ENCODE assay signal across 1 cellular context in genomic region chr19:51508059-51508733, GRCh38.
TF ChIP-seq lines count a peak whose summit lies in the region.

No MANE protein-coding gene starts in this region.

TF ChIP-seq in K562, 482 proteins besides CTCF, POLR2A, EP300 and RAD21 (continued from another document and continues in another):
- TF ChIP-seq GTF2F1 (IDR thresholded peaks at IDR 0.05; ENCODE audit: low read depth, low read length) = no peak
- TF ChIP-seq C11orf30 (IDR thresholded peaks at IDR 0.05; ENCODE audit: low read depth) = no peak
- TF ChIP-seq, protein P1, sequence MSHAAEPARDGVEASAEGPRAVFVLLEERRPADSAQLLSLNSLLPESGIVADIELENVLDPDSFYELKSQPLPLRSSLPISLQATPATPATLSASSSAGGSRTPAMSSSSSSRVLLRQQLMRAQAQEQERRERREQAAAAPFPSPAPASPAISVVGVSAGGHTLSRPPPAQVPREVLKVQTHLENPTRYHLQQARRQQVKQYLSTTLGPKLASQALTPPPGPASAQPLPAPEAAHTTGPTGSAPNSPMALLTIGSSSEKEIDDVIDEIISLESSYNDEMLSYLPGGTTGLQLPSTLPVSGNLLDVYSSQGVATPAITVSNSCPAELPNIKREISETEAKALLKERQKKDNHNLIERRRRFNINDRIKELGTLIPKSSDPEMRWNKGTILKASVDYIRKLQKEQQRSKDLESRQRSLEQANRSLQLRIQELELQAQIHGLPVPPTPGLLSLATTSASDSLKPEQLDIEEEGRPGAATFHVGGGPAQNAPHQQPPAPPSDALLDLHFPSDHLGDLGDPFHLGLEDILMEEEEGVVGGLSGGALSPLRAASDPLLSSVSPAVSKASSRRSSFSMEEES (CRISPR knock-in tag; IDR thresholded peaks at IDR 0.05) = no peak
- TF ChIP-seq, protein P2, sequence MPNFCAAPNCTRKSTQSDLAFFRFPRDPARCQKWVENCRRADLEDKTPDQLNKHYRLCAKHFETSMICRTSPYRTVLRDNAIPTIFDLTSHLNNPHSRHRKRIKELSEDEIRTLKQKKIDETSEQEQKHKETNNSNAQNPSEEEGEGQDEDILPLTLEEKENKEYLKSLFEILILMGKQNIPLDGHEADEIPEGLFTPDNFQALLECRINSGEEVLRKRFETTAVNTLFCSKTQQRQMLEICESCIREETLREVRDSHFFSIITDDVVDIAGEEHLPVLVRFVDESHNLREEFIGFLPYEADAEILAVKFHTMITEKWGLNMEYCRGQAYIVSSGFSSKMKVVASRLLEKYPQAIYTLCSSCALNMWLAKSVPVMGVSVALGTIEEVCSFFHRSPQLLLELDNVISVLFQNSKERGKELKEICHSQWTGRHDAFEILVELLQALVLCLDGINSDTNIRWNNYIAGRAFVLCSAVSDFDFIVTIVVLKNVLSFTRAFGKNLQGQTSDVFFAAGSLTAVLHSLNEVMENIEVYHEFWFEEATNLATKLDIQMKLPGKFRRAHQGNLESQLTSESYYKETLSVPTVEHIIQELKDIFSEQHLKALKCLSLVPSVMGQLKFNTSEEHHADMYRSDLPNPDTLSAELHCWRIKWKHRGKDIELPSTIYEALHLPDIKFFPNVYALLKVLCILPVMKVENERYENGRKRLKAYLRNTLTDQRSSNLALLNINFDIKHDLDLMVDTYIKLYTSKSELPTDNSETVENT (CRISPR knock-in tag; IDR thresholded peaks at IDR 0.05) = no peak
- TF ChIP-seq ERF (CRISPR knock-in tag; IDR thresholded peaks at IDR 0.05) = no peak
- TF ChIP-seq GABPA (tag; conservative IDR thresholded peaks at IDR 0.05; ENCODE audit: low read depth) = peak; percentile 31; the same call in 1 of the 2 replicates
- no peak for TF ChIP-seq HLTF (IDR thresholded peaks at IDR 0.05)
- TF ChIP-seq YBX1 (IDR thresholded peaks at IDR 0.05) = no peak
- TF ChIP-seq ZSCAN29 (IDR thresholded peaks at IDR 0.05) = no peak
- no peak for TF ChIP-seq SREBF1 (IDR thresholded peaks at IDR 0.05; ENCODE audit: borderline replicate concordance, low read depth, low read length)
- TF ChIP-seq CXXC5 (CRISPR knock-in tag; IDR thresholded peaks at IDR 0.05) = peak; percentile 43; the same call in 1 of the 2 replicates
- TF ChIP-seq ARID2 (IDR thresholded peaks at IDR 0.05) = no peak
- TF ChIP-seq ARHGAP35 (IDR thresholded peaks at IDR 0.05; ENCODE audit: partially characterized antibody) = no peak
- no peak for TF ChIP-seq CTCFL (IDR thresholded peaks at IDR 0.05; ENCODE audit: borderline replicate concordance, insufficient read depth, low read depth, low read length, poor library complexity, severe bottlenecking)
- TF ChIP-seq RUNX1 (IDR thresholded peaks at IDR 0.05; ENCODE audit: low read depth) = peak; percentile 90
- peak; percentile 93 for TF ChIP-seq LEF1 (IDR thresholded peaks at IDR 0.05)
- TF ChIP-seq ZNF146 (CRISPR knock-in tag; IDR thresholded peaks at IDR 0.05; ENCODE audit: unreplicated experiment) = no peak
- TF ChIP-seq MXI1 (IDR thresholded peaks at IDR 0.05; ENCODE audit: low read depth, low read length) = no peak; the same call in 1 of the 2 replicates
- no peak for TF ChIP-seq ZBTB5 (IDR thresholded peaks at IDR 0.05)
- TF ChIP-seq NR3C1 (CRISPR knock-in tag; IDR thresholded peaks at IDR 0.05) = no peak
- TF ChIP-seq ELF2 (CRISPR knock-in tag; IDR thresholded peaks at IDR 0.05) = no peak
- no peak for TF ChIP-seq PTRF (tag; IDR thresholded peaks at IDR 0.05)
- TF ChIP-seq ZNF277 (CRISPR knock-in tag; IDR thresholded peaks at IDR 0.05; ENCODE audit: borderline replicate concordance) = no peak
- TF ChIP-seq ZNF830 (CRISPR knock-in tag; IDR thresholded peaks at IDR 0.05) = no peak
- no peak; the same call in 1 of the 2 replicates for TF ChIP-seq CREB3 (tag; conservative IDR thresholded peaks at IDR 0.05; ENCODE audit: low read depth)
- no peak for TF ChIP-seq THRAP3 (IDR thresholded peaks at IDR 0.05; ENCODE audit: borderline replicate concordance)
- TF ChIP-seq, protein P3, sequence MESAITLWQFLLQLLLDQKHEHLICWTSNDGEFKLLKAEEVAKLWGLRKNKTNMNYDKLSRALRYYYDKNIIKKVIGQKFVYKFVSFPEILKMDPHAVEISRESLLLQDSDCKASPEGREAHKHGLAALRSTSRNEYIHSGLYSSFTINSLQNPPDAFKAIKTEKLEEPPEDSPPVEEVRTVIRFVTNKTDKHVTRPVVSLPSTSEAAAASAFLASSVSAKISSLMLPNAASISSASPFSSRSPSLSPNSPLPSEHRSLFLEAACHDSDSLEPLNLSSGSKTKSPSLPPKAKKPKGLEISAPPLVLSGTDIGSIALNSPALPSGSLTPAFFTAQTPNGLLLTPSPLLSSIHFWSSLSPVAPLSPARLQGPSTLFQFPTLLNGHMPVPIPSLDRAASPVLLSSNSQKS (CRISPR knock-in tag; IDR thresholded peaks at IDR 0.05) = no peak
- TF ChIP-seq PCBP2 (IDR thresholded peaks at IDR 0.05; ENCODE audit: low read depth, low read length, poor library complexity, severe bottlenecking) = no peak
- TF ChIP-seq, protein P4, sequence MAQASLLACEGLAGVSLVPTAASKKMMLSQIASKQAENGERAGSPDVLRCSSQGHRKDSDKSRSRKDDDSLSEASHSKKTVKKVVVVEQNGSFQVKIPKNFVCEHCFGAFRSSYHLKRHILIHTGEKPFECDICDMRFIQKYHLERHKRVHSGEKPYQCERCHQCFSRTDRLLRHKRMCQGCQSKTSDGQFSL (CRISPR knock-in tag; IDR thresholded peaks at IDR 0.05) = no peak
- TF ChIP-seq, protein P4 (tag; IDR thresholded peaks at IDR 0.05) = 0 out of 4 replicates have a peak, but pooled peaks of 1 of the 2 experiments have one; percentile 3
- TF ChIP-seq ZNF121 (CRISPR knock-in tag; conservative IDR thresholded peaks at IDR 0.05) = no peak
- TF ChIP-seq ADNP (tag; IDR thresholded peaks at IDR 0.05) = peak; percentile 52; the same call in 1 of the 2 replicates
- TF ChIP-seq NONO (IDR thresholded peaks at IDR 0.05; ENCODE audit: low read depth in 2 of 2, low read length in 1 of 2) = peak in 1 of 2 experiments; percentile 59; a peak in 1 of 4 replicates
- TF ChIP-seq SMARCC2 (IDR thresholded peaks at IDR 0.05; ENCODE audit: low read depth) = peak; percentile 95
- TF ChIP-seq, protein P5, sequence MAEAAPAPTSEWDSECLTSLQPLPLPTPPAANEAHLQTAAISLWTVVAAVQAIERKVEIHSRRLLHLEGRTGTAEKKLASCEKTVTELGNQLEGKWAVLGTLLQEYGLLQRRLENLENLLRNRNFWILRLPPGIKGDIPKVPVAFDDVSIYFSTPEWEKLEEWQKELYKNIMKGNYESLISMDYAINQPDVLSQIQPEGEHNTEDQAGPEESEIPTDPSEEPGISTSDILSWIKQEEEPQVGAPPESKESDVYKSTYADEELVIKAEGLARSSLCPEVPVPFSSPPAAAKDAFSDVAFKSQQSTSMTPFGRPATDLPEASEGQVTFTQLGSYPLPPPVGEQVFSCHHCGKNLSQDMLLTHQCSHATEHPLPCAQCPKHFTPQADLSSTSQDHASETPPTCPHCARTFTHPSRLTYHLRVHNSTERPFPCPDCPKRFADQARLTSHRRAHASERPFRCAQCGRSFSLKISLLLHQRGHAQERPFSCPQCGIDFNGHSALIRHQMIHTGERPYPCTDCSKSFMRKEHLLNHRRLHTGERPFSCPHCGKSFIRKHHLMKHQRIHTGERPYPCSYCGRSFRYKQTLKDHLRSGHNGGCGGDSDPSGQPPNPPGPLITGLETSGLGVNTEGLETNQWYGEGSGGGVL (CRISPR knock-in tag; IDR thresholded peaks at IDR 0.05) = no peak
- no peak for TF ChIP-seq SMARCB1 (IDR thresholded peaks at IDR 0.05; ENCODE audit: insufficient read length, low read depth)
- TF ChIP-seq IRF2 (CRISPR knock-in tag; IDR thresholded peaks at IDR 0.05) = no peak
- TF ChIP-seq CREM (IDR thresholded peaks at IDR 0.05; ENCODE audit: low read depth) = peak; percentile 77
- no peak for TF ChIP-seq RBM25 (IDR thresholded peaks at IDR 0.05; ENCODE audit: low read depth, low read length, severe bottlenecking)
- no peak for TF ChIP-seq LARP7 (IDR thresholded peaks at IDR 0.05)
- TF ChIP-seq ZBTB26 (CRISPR knock-in tag; IDR thresholded peaks at IDR 0.05) = no peak
- TF ChIP-seq TEAD4 (IDR thresholded peaks at IDR 0.05; ENCODE audit: low read length) = peak; percentile 98
- no peak for TF ChIP-seq TEAD4 (CRISPR knock-in tag; IDR thresholded peaks at IDR 0.05; ENCODE audit: borderline replicate concordance)
- no peak for TF ChIP-seq IFI16 (CRISPR knock-in tag; IDR thresholded peaks at IDR 0.05)
- no peak for TF ChIP-seq SP2 (IDR thresholded peaks at IDR 0.05; ENCODE audit: extremely low read depth, low read depth, low read length, poor library complexity, severe bottlenecking)
- TF ChIP-seq PPARD (CRISPR knock-in tag; IDR thresholded peaks at IDR 0.05) = no peak
- no peak for TF ChIP-seq SAFB2 (IDR thresholded peaks at IDR 0.05; ENCODE audit: borderline replicate concordance, low read depth, low read length, severe bottlenecking)
- no peak for TF ChIP-seq GABPB2 (CRISPR knock-in tag; conservative IDR thresholded peaks at IDR 0.05)
- TF ChIP-seq BCL6 (CRISPR knock-in tag; IDR thresholded peaks at IDR 0.05) = no peak
- TF ChIP-seq, protein P6, sequence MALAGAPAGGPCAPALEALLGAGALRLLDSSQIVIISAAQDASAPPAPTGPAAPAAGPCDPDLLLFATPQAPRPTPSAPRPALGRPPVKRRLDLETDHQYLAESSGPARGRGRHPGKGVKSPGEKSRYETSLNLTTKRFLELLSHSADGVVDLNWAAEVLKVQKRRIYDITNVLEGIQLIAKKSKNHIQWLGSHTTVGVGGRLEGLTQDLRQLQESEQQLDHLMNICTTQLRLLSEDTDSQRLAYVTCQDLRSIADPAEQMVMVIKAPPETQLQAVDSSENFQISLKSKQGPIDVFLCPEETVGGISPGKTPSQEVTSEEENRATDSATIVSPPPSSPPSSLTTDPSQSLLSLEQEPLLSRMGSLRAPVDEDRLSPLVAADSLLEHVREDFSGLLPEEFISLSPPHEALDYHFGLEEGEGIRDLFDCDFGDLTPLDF (CRISPR knock-in tag; IDR thresholded peaks at IDR 0.05) = no peak
- no peak for TF ChIP-seq ZNF551 (CRISPR knock-in tag; IDR thresholded peaks at IDR 0.05)
